In the genomic region with DNA sequence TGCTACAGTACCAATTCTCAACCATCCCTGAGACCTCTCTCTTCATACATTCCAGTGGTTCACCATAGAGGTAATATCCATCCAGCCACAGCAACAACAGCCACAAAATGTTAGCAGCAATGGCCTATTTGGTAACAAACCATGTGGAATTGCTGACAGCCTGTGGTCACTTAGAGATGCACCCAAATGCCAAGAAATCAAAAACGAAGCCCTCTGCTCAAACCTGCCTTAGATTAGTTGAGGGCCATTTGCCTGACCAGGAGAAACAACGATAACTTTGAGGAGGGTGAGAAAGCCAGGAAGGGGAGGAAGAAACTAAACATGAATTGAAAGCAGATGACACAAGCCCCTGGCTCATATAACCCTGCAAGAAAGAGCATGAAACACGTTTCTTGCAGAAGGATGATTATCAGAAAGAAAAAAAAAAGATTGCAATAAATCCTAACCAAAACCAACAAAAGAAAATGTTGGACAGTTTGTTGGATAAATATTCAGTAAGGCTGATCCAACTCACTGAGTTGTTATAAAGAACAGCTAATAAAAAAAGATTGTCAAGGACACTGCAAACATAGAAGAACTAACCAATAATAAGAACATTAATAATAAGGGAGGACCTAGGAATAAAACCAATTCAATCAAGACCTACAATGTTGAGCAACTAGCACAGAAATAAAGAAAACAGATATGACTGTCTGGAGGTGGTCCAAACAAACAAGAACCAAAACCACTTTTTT, we compare ENCODE assay signal across 23 cellular contexts.
DNase-seq lines count a peak whose midpoint lies in the region; ATAC-seq and TF ChIP-seq lines count a peak whose summit lies in the region.
"Had no signal": no experiment of that assay in that cellular context is flagged by ENCODE, and none has a peak within 500 bp of the region (broad histone marks: within the 10 kb centered on the region; RNA-seq: fewer than 3 reads in every experiment).

No MANE protein-coding gene starts in this region.

- no peak overlapping the region for H3K4me3 Mint-ChIP-seq in stimulated activated naive CD8-positive, alpha-beta T cell treated with anti-CD3 and anti-CD28 coated beads, Interleukin-15, amount 100 ng/mL, for 72 hours
- H3K4me3 Mint-ChIP-seq: activated CD8-positive, alpha-beta T cell treated with anti-CD3 and anti-CD28 coated beads, Interleukin-2, amount 10 ng/mL, durations not matched to agents 7 days and 5 days; CD4-positive, alpha-beta memory T cell had no signal

- H3K4me1 Mint-ChIP-seq in stimulated activated naive CD8-positive, alpha-beta T cell treated with anti-CD3 and anti-CD28 coated beads, Interleukin-15, amount 100 ng/mL, for 72 hours, result no peaks in the 10 kb centered on the region
- H3K4me1 Mint-ChIP-seq: CD4-positive, alpha-beta memory T cell had no signal

- H3K27me3 Mint-ChIP-seq in stimulated activated naive CD8-positive, alpha-beta T cell treated with anti-CD3 and anti-CD28 coated beads, Interleukin-15, amount 100 ng/mL, for 72 hours, result no peaks in the 10 kb centered on the region

- no peak for TF ChIP-seq CTCF in fibroblast of villous mesenchyme (IDR thresholded peaks at IDR 0.05; ENCODE audit: insufficient read depth, low read depth, low read length)

- H3K36me3 ChIP-seq in BLaER1 treated with 17β-estradiol and CSF1 and Interleukin-3, amounts not matched to agents 10 nM and 100 nM, result no peaks in the 10 kb centered on the region
- no peaks in the 10 kb centered on the region for H3K36me3 ChIP-seq in adipocyte (ENCODE audit: control insufficient read depth, insufficient read depth, low read length, severe bottlenecking)
- H3K36me3 ChIP-seq: esophagus squamous epithelium, lower lobe of right lung, neutrophil, right atrium auricular region, upper lobe of right lung had no signal

- DNase-seq in adipocyte (ENCODE audit: low read depth), result no peak
- peak; percentile 57 for DNase-seq in fibroblast of villous mesenchyme (ENCODE audit: low read depth)
- no peak for DNase-seq in sciatic nerve (ENCODE audit: low spot score)
- no peak for DNase-seq in SW 1271 (lab: John Stamatoyannopoulos, UW)
- no peak for DNase-seq in NCI-H1105 (lab: John Stamatoyannopoulos, UW)
- DNase-seq in cerebellum (ENCODE audit: low spot score), result no peak
- DNase-seq in stimulated activated naive CD8-positive, alpha-beta T cell treated with anti-CD3 and anti-CD28 coated beads, Interleukin-15, amount 100 ng/mL, for 72 hours, result no peak
- DNase-seq: activated CD4-positive, CD25-positive, alpha-beta regulatory T cell treated with anti-CD3 and anti-CD28 coated beads, Interleukin-2, amount 50 U/mL, for 72 hours; activated CD8-positive, alpha-beta T cell treated with anti-CD3 and anti-CD28 coated beads, Interleukin-2, amount 10 ng/mL, durations not matched to agents 7 days and 5 days; activated naive CD4-positive, alpha-beta T cell; activated T-cell treated with anti-CD3 and anti-CD28 coated beads, Interleukin-2, amount 50 U/mL, for 1 hour; CD4-positive, alpha-beta memory T cell; DMS 273 treated with DMSO at 0.1 percent for 48 hours; esophagus squamous epithelium; lower lobe of right lung; NCI-H1105 treated with DMSO at 0.1 percent for 48 hours; NCI-H2081 treated with DMSO at 0.1 percent for 48 hours; SHP77; upper lobe of right lung had no signal

- no peak overlapping the region for H3K4me3 ChIP-seq in BLaER1 treated with 17β-estradiol and CSF1 and Interleukin-3, amounts not matched to agents 10 nM and 100 nM
- peak overlapping the region; percentile 12 for H3K4me3 ChIP-seq in adipocyte (ENCODE audit: low read length)
- no peak overlapping the region for H3K4me3 ChIP-seq in fibroblast of villous mesenchyme (ENCODE audit: low read depth, low read length)
- H3K4me3 ChIP-seq: esophagus squamous epithelium, lower lobe of right lung, right atrium auricular region, upper lobe of right lung had no signal

- H3K9me3 Mint-ChIP-seq in stimulated activated naive CD8-positive, alpha-beta T cell treated with anti-CD3 and anti-CD28 coated beads, Interleukin-15, amount 100 ng/mL, for 72 hours, result no peaks in the 10 kb centered on the region
- H3K9me3 Mint-ChIP-seq: CD4-positive, alpha-beta memory T cell had no signal

- H3K27ac ChIP-seq in BLaER1 treated with 17β-estradiol and CSF1 and Interleukin-3, amounts not matched to agents 10 nM and 100 nM, result no peak overlapping the region
- H3K27ac ChIP-seq: lower lobe of right lung, neutrophil had no signal

- no peak overlapping the region for H3K9ac ChIP-seq in BLaER1 treated with 17β-estradiol and CSF1 and Interleukin-3, amounts not matched to agents 10 nM and 100 nM
- H3K9ac ChIP-seq in adipocyte (ENCODE audit: low read length), result no peak overlapping the region

- peak overlapping the region in 9 of 11 experiments; percentile 30 to 73 (median 62); a peak in 18 of 22 replicates for H3K4me2 ChIP-seq in BLaER1 treated with 17β-estradiol and CSF1 and Interleukin-3, amounts not matched to agents 10 nM and 100 nM

- H4K20me1 ChIP-seq in BLaER1 treated with 17β-estradiol and CSF1 and Interleukin-3, amounts not matched to agents 10 nM and 100 nM, result no peaks in the 10 kb centered on the region

- H3K9me3 ChIP-seq in BLaER1 treated with 17β-estradiol and CSF1 and Interleukin-3, amounts not matched to agents 10 nM and 100 nM (replicated peaks in 1 of 11), result no peaks in the 10 kb centered on the region
- H3K9me3 ChIP-seq in adipocyte (ENCODE audit: control insufficient read depth, low read length), result no peaks in the 10 kb centered on the region
- H3K9me3 ChIP-seq: esophagus squamous epithelium, lower lobe of right lung, neutrophil, right atrium auricular region, upper lobe of right lung had no signal

- H3K4me1 ChIP-seq in BLaER1 treated with 17β-estradiol and CSF1 and Interleukin-3, amounts not matched to agents 10 nM and 100 nM, result peaks cover 0 to 17% (median 14%) of the 10 kb centered on the region in 10 experiments; a peak in 17 of 20 replicates
- H3K4me1 ChIP-seq in adipocyte (ENCODE audit: control insufficient read depth, insufficient read depth, low read length), result peaks cover 34% of the 10 kb centered on the region
- H3K4me1 ChIP-seq: upper lobe of right lung had no signal

- no peaks in the 10 kb centered on the region for H3K27me3 ChIP-seq in BLaER1 treated with 17β-estradiol and CSF1 and Interleukin-3, amounts not matched to agents 10 nM and 100 nM
- peaks cover 11% of the 10 kb centered on the region for H3K27me3 ChIP-seq in adipocyte (replicated peaks; ENCODE audit: control insufficient read depth, insufficient read depth, low read length)
- H3K27me3 ChIP-seq: esophagus squamous epithelium, right atrium auricular region, upper lobe of right lung had no signal

- ATAC-seq in sciatic nerve, result peak; percentile 25
- no peak for ATAC-seq in stimulated activated naive CD8-positive, alpha-beta T cell treated with anti-CD3 and anti-CD28 coated beads, Interleukin-15, amount 100 ng/mL, for 72 hours
- ATAC-seq: activated CD8-positive, alpha-beta T cell treated with anti-CD3 and anti-CD28 coated beads, Interleukin-2, amount 10 ng/mL, durations not matched to agents 7 days and 5 days; HepG2; upper lobe of right lung had no signal

- intact Hi-C loops in sciatic nerve (cut with DNase I), result no loop called here

- no peak overlapping the region for H3K27ac Mint-ChIP-seq in stimulated activated naive CD8-positive, alpha-beta T cell treated with anti-CD3 and anti-CD28 coated beads, Interleukin-15, amount 100 ng/mL, for 72 hours
- H3K27ac Mint-ChIP-seq: activated CD8-positive, alpha-beta T cell treated with anti-CD3 and anti-CD28 coated beads, Interleukin-2, amount 10 ng/mL, durations not matched to agents 7 days and 5 days; CD4-positive, alpha-beta memory T cell had no signal
